ENCODE assay signal across 8 cellular contexts in the genomic region with DNA sequence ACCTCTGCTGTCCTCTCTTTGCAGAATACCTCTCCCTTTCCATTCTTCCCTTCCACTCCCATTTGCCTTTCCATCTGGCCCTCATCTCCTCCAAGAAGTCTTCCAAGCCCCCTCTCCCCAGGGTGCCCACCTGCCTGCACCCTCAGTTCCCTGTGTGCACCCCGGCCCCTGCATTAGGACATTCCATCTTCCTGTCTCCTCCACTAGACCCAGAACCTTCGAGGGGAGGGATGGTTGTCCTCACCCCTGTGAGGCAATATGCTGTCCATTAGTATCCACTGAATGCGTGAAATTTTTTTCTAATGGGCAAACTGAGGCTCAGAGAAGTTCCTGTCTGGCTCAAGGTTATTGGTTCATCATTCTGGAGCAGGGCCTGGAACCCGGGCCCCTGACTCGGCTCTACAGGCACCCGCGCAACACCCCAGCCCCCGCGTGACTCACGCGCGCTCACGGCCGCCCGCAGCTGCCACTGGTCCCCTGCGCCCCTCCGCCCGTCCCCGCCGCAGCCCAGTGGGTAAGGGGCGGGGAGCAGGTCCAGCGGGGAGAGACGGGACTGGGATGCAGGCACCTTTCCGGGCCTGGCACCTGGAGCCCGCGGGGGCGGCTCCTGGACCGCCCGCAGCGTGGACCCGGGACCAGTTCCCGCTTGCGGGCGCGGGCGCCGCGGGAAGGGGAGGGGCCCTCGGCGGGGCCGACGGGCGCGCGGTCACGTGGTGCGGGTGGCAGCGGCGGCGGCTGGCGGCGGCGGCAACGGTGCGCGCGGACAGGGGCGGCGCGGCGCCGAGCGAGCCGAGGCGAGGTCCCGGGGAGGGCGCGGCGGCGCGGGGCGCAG. TPM values are rescaled to one million over a fixed set of nuclear protein-coding genes. Genes with fewer than 3 reads are reported as not detected.
DNase-seq lines count a peak whose midpoint lies in the region; ATAC-seq and TF ChIP-seq lines count a peak whose summit lies in the region.

No MANE protein-coding gene starts in this region.

- peaks cover 11 to 18% (median 15%) of the 10 kb centered on the region in 3 donors for H3K27me3 Mint-ChIP-seq in immature natural killer cell (ENCODE audit: low read depth in 3 of 3)

- H3K4me3 ChIP-seq in body of pancreas, result no peak overlapping the region

- H3K4me1 ChIP-seq in body of pancreas, result peaks cover 12% of the 10 kb centered on the region

- no peak for TF ChIP-seq POLR2A in body of pancreas (IDR thresholded peaks at IDR 0.05)

- 3 to 23% methylated on average over 3 to 40 of the region's 72 CpGs for WGBS in body of pancreas, 2 donors

- DNase-seq in Right ventricle myocardium inferior (ENCODE audit: missing footprints) (no peak), cardiac septum (ENCODE audit: low spot score) (no peak), T-helper 2 cell (peak; percentile 22 to 72 (median 34)), body of pancreas (peak; percentile 26 to 65 (median 32)), immature natural killer cell (peak; percentile 24 to 27 (median 25)), H4 (ENCODE audit: low spot score) (no peak)
- peak; percentile 45 to 57 for DNase-seq in stimulated activated CD4-positive, alpha-beta T cell treated with anti-CD3 and anti-CD28 coated beads, Interleukin-4, amount 100 ng/mL, for 4 hours

- ATAC-seq in Right ventricle myocardium inferior (peak; percentile 37), body of pancreas (peak; percentile 77), GM21825 (IDR thresholded peaks at IDR 0.05; ENCODE audit: unreplicated experiment) (no peak)

- peaks cover 0 to 3% (median 0%) of the 10 kb centered on the region in 3 donors for H3K36me3 Mint-ChIP-seq in immature natural killer cell

- TF ChIP-seq CTCF in body of pancreas (IDR thresholded peaks at IDR 0.05), result no peak

- peak overlapping the region; percentile 60 to 64 (median 64) for H3K4me3 Mint-ChIP-seq in immature natural killer cell

- no peaks in the 10 kb centered on the region for H3K9me3 Mint-ChIP-seq in immature natural killer cell

- H3K9me3 ChIP-seq in body of pancreas, result no peaks in the 10 kb centered on the region

- peaks cover 0 to 8% of the 10 kb centered on the region in 2 donors for H3K27me3 ChIP-seq in body of pancreas

- no peaks in the 10 kb centered on the region for H3K36me3 ChIP-seq in body of pancreas (replicated peaks in 1 of 2; ENCODE audit: insufficient read depth in 1 of 2, low read depth in 2 of 2)

- peaks cover 7 to 8% of the 10 kb centered on the region in 2 donors for H3K4me1 Mint-ChIP-seq in immature natural killer cell

- H3K27ac Mint-ChIP-seq in immature natural killer cell, result peak overlapping the region in 1 of 6 donors; percentile 24

- no peak overlapping the region for H3K27ac ChIP-seq in body of pancreas

- intact Hi-C loops in Right ventricle myocardium inferior (cut with DNase I) (no loop called here), cardiac septum (cut with DNase I) (no loop called here), body of pancreas (cut with DNase I) (no loop called here)

RNA-seq across cellular contexts. Expression of a gene that starts 7.0 kb away (rescaled TPM):
- total RNA-seq in Right ventricle myocardium inferior, result 0.08 TPM
- not detected for total RNA-seq in cardiac septum
- total RNA-seq in body of pancreas, result under 1 TPM in 1 of 2 donors, not detected in 1; 0.52 TPM
- polyA plus RNA-seq in immature natural killer cell, result not detected
- total RNA-seq in H4 (2014; rRNA removed; shearing (Covaris generic)), result 4.2 and 4.5 TPM in 2 replicates

RNA-seq across cellular contexts. Expression of a gene that starts 22.3 kb away (rescaled TPM):
- total RNA-seq in Right ventricle myocardium inferior (0.24 TPM), cardiac septum (0.73 TPM), body of pancreas (10 to 100 TPM in 1 of 2 donors, 1 to 10 TPM in 1; 5.2 to 11.2 TPM)
- polyA plus RNA-seq in immature natural killer cell, result under 1 TPM in 2 of 3 donors, not detected in 1; 0.16 to 0.62 TPM
- not detected in 2 replicates for total RNA-seq in H4 (2014; rRNA removed; shearing (Covaris generic))

RNA-seq across cellular contexts. Expression of a gene that starts 29.3 kb away (rescaled TPM):
- total RNA-seq in Right ventricle myocardium inferior, result 1.5 TPM
- 0.24 TPM for total RNA-seq in cardiac septum
- not detected for total RNA-seq in body of pancreas
- polyA plus RNA-seq in immature natural killer cell, result 1 to 10 TPM; 4.3 to 9.3 (median 5.5) TPM
- 52.7 and 62.4 TPM in 2 replicates for total RNA-seq in H4 (2014; rRNA removed; shearing (Covaris generic))

RNA-seq across cellular contexts. Expression of a gene that starts 49.7 kb away (rescaled TPM):
- total RNA-seq in Right ventricle myocardium inferior, result 1.2 TPM
- 0.08 TPM for total RNA-seq in cardiac septum
- total RNA-seq in body of pancreas, result not detected
- polyA plus RNA-seq in immature natural killer cell, result not detected
- total RNA-seq in H4 (2014; rRNA removed; shearing (Covaris generic)), result 0.10 TPM in 1 of 2 replicates, not detected in the other

Comparison
In these comparisons a context has a peak if more than half of its experiments do, and no peak if none do; other contexts are left out.
1. DNase-seq: peak in T-helper 2 cell (5 of 5), body of pancreas (4 of 4), immature natural killer cell (3 of 3) and stimulated activated CD4-positive, alpha-beta T cell treated with anti-CD3 and anti-CD28 coated beads, Interleukin-4, amount 100 ng/mL, for 4 hours (2 of 2); none in Right ventricle myocardium inferior (single experiment), cardiac septum (single experiment) and H4 (single experiment).